In the genomic region with DNA sequence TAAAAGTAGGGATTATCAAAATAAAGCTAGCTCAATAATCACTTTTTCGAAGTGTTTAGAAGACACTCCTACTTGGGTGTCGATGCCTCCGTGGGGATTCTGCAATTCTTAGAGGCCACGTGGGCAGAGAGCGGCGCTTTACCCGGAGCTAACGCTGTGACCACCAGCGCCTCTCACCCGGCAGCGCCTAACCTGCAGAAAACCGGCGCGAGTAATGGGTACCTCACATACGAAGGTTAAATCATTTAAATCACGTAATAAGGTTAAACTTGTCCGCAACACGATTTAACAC, we compare ENCODE assay signal across 1 cellular context.
TF ChIP-seq lines count a peak whose summit lies in the region.

No MANE protein-coding gene starts in this region.

TF ChIP-seq in GM23338, 12 proteins besides CTCF, POLR2A, EP300 and RAD21 (continued from another document):
- TF ChIP-seq, protein P1, sequence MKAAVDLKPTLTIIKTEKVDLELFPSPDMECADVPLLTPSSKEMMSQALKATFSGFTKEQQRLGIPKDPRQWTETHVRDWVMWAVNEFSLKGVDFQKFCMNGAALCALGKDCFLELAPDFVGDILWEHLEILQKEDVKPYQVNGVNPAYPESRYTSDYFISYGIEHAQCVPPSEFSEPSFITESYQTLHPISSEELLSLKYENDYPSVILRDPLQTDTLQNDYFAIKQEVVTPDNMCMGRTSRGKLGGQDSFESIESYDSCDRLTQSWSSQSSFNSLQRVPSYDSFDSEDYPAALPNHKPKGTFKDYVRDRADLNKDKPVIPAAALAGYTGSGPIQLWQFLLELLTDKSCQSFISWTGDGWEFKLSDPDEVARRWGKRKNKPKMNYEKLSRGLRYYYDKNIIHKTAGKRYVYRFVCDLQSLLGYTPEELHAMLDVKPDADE (IDR thresholded peaks at IDR 0.05): no peak
- TF ChIP-seq ZNF462 (CRISPR knock-in tag; IDR thresholded peaks at IDR 0.05) (no peak), ZNF114 (CRISPR knock-in tag; IDR thresholded peaks at IDR 0.05) (no peak)
